In genomic region chr3:57227204-57227929, GRCh38 we compare ENCODE assay signal across 8 cellular contexts. TPM values are rescaled to one million over a fixed set of nuclear protein-coding genes. Genes with fewer than 3 reads are reported as not detected.
DNase-seq lines count a peak whose midpoint lies in the region; ATAC-seq and TF ChIP-seq lines count a peak whose summit lies in the region.

A gene with protein sequence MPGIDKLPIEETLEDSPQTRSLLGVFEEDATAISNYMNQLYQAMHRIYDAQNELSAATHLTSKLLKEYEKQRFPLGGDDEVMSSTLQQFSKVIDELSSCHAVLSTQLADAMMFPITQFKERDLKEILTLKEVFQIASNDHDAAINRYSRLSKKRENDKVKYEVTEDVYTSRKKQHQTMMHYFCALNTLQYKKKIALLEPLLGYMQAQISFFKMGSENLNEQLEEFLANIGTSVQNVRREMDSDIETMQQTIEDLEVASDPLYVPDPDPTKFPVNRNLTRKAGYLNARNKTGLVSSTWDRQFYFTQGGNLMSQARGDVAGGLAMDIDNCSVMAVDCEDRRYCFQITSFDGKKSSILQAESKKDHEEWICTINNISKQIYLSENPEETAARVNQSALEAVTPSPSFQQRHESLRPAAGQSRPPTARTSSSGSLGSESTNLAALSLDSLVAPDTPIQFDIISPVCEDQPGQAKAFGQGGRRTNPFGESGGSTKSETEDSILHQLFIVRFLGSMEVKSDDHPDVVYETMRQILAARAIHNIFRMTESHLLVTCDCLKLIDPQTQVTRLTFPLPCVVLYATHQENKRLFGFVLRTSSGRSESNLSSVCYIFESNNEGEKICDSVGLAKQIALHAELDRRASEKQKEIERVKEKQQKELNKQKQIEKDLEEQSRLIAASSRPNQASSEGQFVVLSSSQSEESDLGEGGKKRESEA (plus strand): TSS chr3:57227729. CDS start chr3:57227884, 155 bp downstream.

- H3K27ac ChIP-seq in BLaER1 treated with 17β-estradiol and CSF1 and Interleukin-3, amounts not matched to agents 10 nM and 100 nM = peak within 1 kb of the TSS; percentile 80 to 94 (median 86)
- peak within 1 kb of the TSS; percentile 77 to 89 for H3K27ac ChIP-seq in liver (ENCODE audit: low read depth in 1 of 2, low read length in 2 of 2)

- H3K9me3 ChIP-seq in BLaER1 treated with 17β-estradiol and CSF1 and Interleukin-3, amounts not matched to agents 10 nM and 100 nM (replicated peaks in 1 of 11) = no peaks in the 10 kb centered on the region
- no peaks in the 10 kb centered on the region for H3K9me3 ChIP-seq in liver (ENCODE audit: control insufficient read depth in 4 of 4, low read length in 3 of 4)

- DNase-seq in NCI-H748 (lab: John Stamatoyannopoulos, UW; ENCODE audit: unreplicated experiment) = peak; percentile 91
- peak; percentile 94 for DNase-seq in activated CD4-positive, alpha-beta memory T cell treated with anti-CD3 and anti-CD28 coated beads for 36 hours
- DNase-seq in dermis microvascular lymphatic vessel endothelial cell (ENCODE audit: low read depth in 2 of 2) = peak; percentile 73 to 92
- peak; percentile 90 for DNase-seq in stimulated activated CD4-positive, alpha-beta T cell treated with anti-CD3 and anti-CD28 coated beads, Interleukin-4, amount 100 ng/mL, for 1 hour

- H3K4me2 ChIP-seq in BLaER1 treated with 17β-estradiol and CSF1 and Interleukin-3, amounts not matched to agents 10 nM and 100 nM = peak within 1 kb of the TSS; percentile 77 to 96 (median 90)

- TF ChIP-seq RAD21 in liver (IDR thresholded peaks at IDR 0.05) = peak in 1 of 2 donors; percentile 10

- peaks cover 0 to 18% (median 8%) of the 10 kb centered on the region in 11 experiments; a peak in 14 of 22 replicates for H3K36me3 ChIP-seq in BLaER1 treated with 17β-estradiol and CSF1 and Interleukin-3, amounts not matched to agents 10 nM and 100 nM
- H3K36me3 ChIP-seq in liver (ENCODE audit: control insufficient read depth in 4 of 4, insufficient read depth in 3 of 4, low read depth in 1 of 4, low read length in 3 of 4) = no peaks in the 10 kb centered on the region

- H4K20me1 ChIP-seq in BLaER1 treated with 17β-estradiol and CSF1 and Interleukin-3, amounts not matched to agents 10 nM and 100 nM = peaks cover 3 to 36% (median 26%) of the 10 kb centered on the region in 11 experiments; a peak in 18 of 22 replicates

- H3K9me3 Mint-ChIP-seq in activated CD4-positive, alpha-beta memory T cell treated with anti-CD3 and anti-CD28 coated beads for 36 hours = no peaks in the 10 kb centered on the region

- no peaks in the 10 kb centered on the region for H3K27me3 Mint-ChIP-seq in activated CD4-positive, alpha-beta memory T cell treated with anti-CD3 and anti-CD28 coated beads for 36 hours

- H3K27ac Mint-ChIP-seq in activated CD4-positive, alpha-beta memory T cell treated with anti-CD3 and anti-CD28 coated beads for 36 hours = peak within 1 kb of the TSS; percentile 75

- peak within 1 kb of the TSS; percentile 87 to 94 (median 92) for H3K9ac ChIP-seq in BLaER1 treated with 17β-estradiol and CSF1 and Interleukin-3, amounts not matched to agents 10 nM and 100 nM
- H3K9ac ChIP-seq in liver (ENCODE audit: low read depth in 1 of 2, low read length in 2 of 2) = peak within 1 kb of the TSS; percentile 84 to 87

- H3K27me3 ChIP-seq in BLaER1 treated with 17β-estradiol and CSF1 and Interleukin-3, amounts not matched to agents 10 nM and 100 nM = no peaks in the 10 kb centered on the region
- no peaks in the 10 kb centered on the region for H3K27me3 ChIP-seq in liver (ENCODE audit: control insufficient read depth in 4 of 4, insufficient read depth in 4 of 4, low read length in 3 of 4)

- peaks cover 38 to 55% (median 45%) of the 10 kb centered on the region in 10 experiments for H3K4me1 ChIP-seq in BLaER1 treated with 17β-estradiol and CSF1 and Interleukin-3, amounts not matched to agents 10 nM and 100 nM
- H3K4me1 ChIP-seq in liver (ENCODE audit: control insufficient read depth in 4 of 4, insufficient read depth in 4 of 4, low read length in 3 of 4) = peaks cover 0 to 21% (median 10%) of the 10 kb centered on the region in 4 donors

- CTCF ChIA-PET in activated CD4-positive, alpha-beta memory T cell treated with anti-CD3 and anti-CD28 coated beads for 36 hours (lab: Charles Lee) = interaction anchor here (2.0 kb wide), 1 partner anchor 58 kb away, joined by 18 read pairs; no protein-coding TSS in a partner anchor

- under 1% methylated on average over 71 of the region's 71 CpGs for WGBS in liver

- H3K36me3 Mint-ChIP-seq in activated CD4-positive, alpha-beta memory T cell treated with anti-CD3 and anti-CD28 coated beads for 36 hours = peaks cover 1% of the 10 kb centered on the region

- peak; percentile 92 for ATAC-seq in HG03432 (IDR thresholded peaks at IDR 0.05; ENCODE audit: unreplicated experiment)

- TF ChIP-seq POLR2A in GM19193 (IDR thresholded peaks at IDR 0.05; ENCODE audit: extremely low read depth, insufficient read depth, insufficient read length) = peak; percentile 91

- no peak for TF ChIP-seq CTCF in liver (IDR thresholded peaks at IDR 0.05; ENCODE audit: low read depth, low read length, missing input control)

- peak within 1 kb of the TSS; percentile 88 to 99 (median 96) for H3K4me3 ChIP-seq in BLaER1 treated with 17β-estradiol and CSF1 and Interleukin-3, amounts not matched to agents 10 nM and 100 nM
- H3K4me3 ChIP-seq in liver (ENCODE audit: low read depth in 1 of 3, low read length in 3 of 3) = peak within 1 kb of the TSS; percentile 71 to 93 (median 89)

- intact Hi-C loops in activated CD4-positive, alpha-beta memory T cell treated with anti-CD3 and anti-CD28 coated beads for 36 hours (cut with micrococcal nuclease) = loop anchor here (2.0 to 10.0 kb wide), 5 partner anchors 329 to 543 kb away; partner anchors contain the start of genes ARHGEF3, DENND6A, PDE12 and SLMAP

- H3K4me3 Mint-ChIP-seq in activated CD4-positive, alpha-beta memory T cell treated with anti-CD3 and anti-CD28 coated beads for 36 hours = peak within 1 kb of the TSS; percentile 89

- POLR2A ChIA-PET in activated CD4-positive, alpha-beta memory T cell treated with anti-CD3 and anti-CD28 coated beads for 36 hours (lab: Charles Lee) = no interaction called here

- H3K4me1 Mint-ChIP-seq in activated CD4-positive, alpha-beta memory T cell treated with anti-CD3 and anti-CD28 coated beads for 36 hours (ENCODE audit: low read depth) = peaks cover 28% of the 10 kb centered on the region

TF ChIP-seq in liver, 16 proteins besides CTCF, POLR2A, EP300 and RAD21 (continues in another document):
- TF ChIP-seq GABPA (IDR thresholded peaks at IDR 0.05 in 1 of 2, conservative IDR thresholded peaks at IDR 0.05 in 1 of 2) (peak in 1 of 2 donors; percentile 64), JUND (IDR thresholded peaks at IDR 0.05) (no peak), YY1 (IDR thresholded peaks at IDR 0.05) (no peak), HNF4A (conservative IDR thresholded peaks at IDR 0.05) (no peak), EGR1 (IDR thresholded peaks at IDR 0.05; ENCODE audit: low read depth in 2 of 2) (no peak), FOXA2 (IDR thresholded peaks at IDR 0.05) (no peak), MAX (IDR thresholded peaks at IDR 0.05) (no peak), FOXA1 (IDR thresholded peaks at IDR 0.05) (no peak), NR2F2 (IDR thresholded peaks at IDR 0.05) (no peak), HNF4G (IDR thresholded peaks at IDR 0.05) (no peak), REST (IDR thresholded peaks at IDR 0.05) (peak; percentile 71)
- TF ChIP-seq, protein P1, sequence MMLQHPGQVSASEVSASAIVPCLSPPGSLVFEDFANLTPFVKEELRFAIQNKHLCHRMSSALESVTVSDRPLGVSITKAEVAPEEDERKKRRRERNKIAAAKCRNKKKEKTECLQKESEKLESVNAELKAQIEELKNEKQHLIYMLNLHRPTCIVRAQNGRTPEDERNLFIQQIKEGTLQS (IDR thresholded peaks at IDR 0.05) = no peak

RNA-seq across cellular contexts. Expression of the gene that starts here (rescaled TPM):
- 10 to 100 TPM; 34.7 to 34.9 TPM for total RNA-seq in activated CD4-positive, alpha-beta memory T cell treated with anti-CD3 and anti-CD28 coated beads for 36 hours
- total RNA-seq in dermis microvascular lymphatic vessel endothelial cell = 40.2 and 45.1 TPM in 2 replicates
- total RNA-seq in liver = 10 to 100 TPM; 19.0 to 19.5 TPM
- 10 to 100 TPM in 1 of 2 donors, 1 to 10 TPM in 1; 7.7 to 30.3 TPM for polyA plus RNA-seq in liver

Comparison
In these comparisons a context has a peak if more than half of its experiments do, and no peak if none do; other contexts are left out.
1. Peak in every context shown above with its lines: DNase-seq, ATAC-seq, H3K4me3 ChIP-seq and H3K27ac ChIP-seq.